23 cellular contexts compared by ENCODE assay signal in genomic region chr20:33727806-33728205, GRCh38. TPM values are rescaled to one million over a fixed set of nuclear protein-coding genes. Genes with fewer than 3 reads are reported as not detected.
DNase-seq lines count a peak whose midpoint lies in the region; ATAC-seq, FAIRE-seq and TF ChIP-seq lines count a peak whose summit lies in the region.
"Had no signal": no experiment of that assay in that cellular context is flagged by ENCODE, and none has a peak within 500 bp of the region (broad histone marks: within the 10 kb centered on the region; RNA-seq: fewer than 3 reads in every experiment).

No MANE protein-coding gene starts in this region.

- TF ChIP-seq EP300 in HepG2 (IDR thresholded peaks at IDR 0.05; ENCODE audit: low read depth in 2 of 2, low read length in 2 of 2) (no peak), HepG2 (CRISPR knock-in tag; IDR thresholded peaks at IDR 0.05; ENCODE audit: borderline replicate concordance) (no peak)

- no peak overlapping the region for H3K4me3 Mint-ChIP-seq in endodermal cell
- H3K4me3 Mint-ChIP-seq: HFFc6 had no signal

- H3K36me3 ChIP-seq in HepG2 (replicated peaks in 1 of 2; ENCODE audit: control insufficient read depth in 1 of 2, insufficient read depth in 2 of 2, low read length in 2 of 2) (no peaks in the 10 kb centered on the region), right lobe of liver (no peaks in the 10 kb centered on the region), IMR-90 (ENCODE audit: control insufficient read depth, insufficient read depth, low read length) (no peaks in the 10 kb centered on the region), endodermal cell (ENCODE audit: control insufficient read depth, insufficient read depth, low read length) (no peaks in the 10 kb centered on the region), trophoblast cell (ENCODE audit: control insufficient read depth in 1 of 2, insufficient read depth in 2 of 2, low read length in 2 of 2) (no peaks in the 10 kb centered on the region)
- H3K36me3 ChIP-seq: BE2C had no signal

- POLR2A ChIA-PET in HepG2 (lab: Yijun Ruan, JAX) (no interaction called here), IMR-90 (lab: Charles Lee; ENCODE audit: unreplicated experiment) (interaction anchor here (0.6 kb wide), 1 partner anchor 59 kb away, joined by 11 read pairs; no protein-coding TSS in a partner anchor)

- no peak for TF ChIP-seq RAD21 in HepG2 (CRISPR knock-in tag; IDR thresholded peaks at IDR 0.05)
- no peak for TF ChIP-seq RAD21 in IMR-90 (IDR thresholded peaks at IDR 0.05; ENCODE audit: low read length)

- dilution Hi-C loops in IMR-90 (cut with HindIII; ENCODE audit: low sequenced_read_pairs, unreplicated experiment) = no loop called here

- H2BK120ac ChIP-seq in IMR-90 (ENCODE audit: low read depth, low read length) = no peak overlapping the region
- H2BK120ac ChIP-seq in trophoblast cell (ENCODE audit: insufficient read depth, low read length, poor library complexity) = no peak overlapping the region

- H2BK5ac ChIP-seq in IMR-90 (ENCODE audit: low read depth, low read length, poor library complexity, severe bottlenecking) (no peak overlapping the region), trophoblast cell (ENCODE audit: low read depth, low read length, poor library complexity) (no peak overlapping the region)

- BruUV-seq in HepG2 (replicated peaks; lab: Mats Ljungman, UMichigan) (no TSS peak), IMR-90 (replicated peaks; lab: Mats Ljungman, UMichigan) (no TSS peak)

- H2BK15ac ChIP-seq in IMR-90 (ENCODE audit: low read depth, low read length) = no peak overlapping the region

- 71% methylated on average over 3 of the region's 3 CpGs for WGBS in HepG2 (ENCODE audit: low lambda C conversion rate)
- 82% methylated on average over 1 of the region's 3 CpGs for WGBS in right lobe of liver (ENCODE audit: insufficient coverage, low coverage, low lambda C conversion rate, missing lambda C conversion rate)
- 100% methylated on average over 1 of the region's 3 CpGs; no CpG with 5 or more reads in 1 of the 2 experiments for WGBS in IMR-90 (ENCODE audit: extremely low coverage in 2 of 2, insufficient read length in 1 of 2), 2 experiments
- 93 to 100% methylated on average over 1 to 3 of the region's 3 CpGs for WGBS in endodermal cell (ENCODE audit: insufficient coverage in 1 of 2, insufficient read length in 1 of 2), 2 experiments
- WGBS in trophoblast cell (ENCODE audit: extremely low coverage, insufficient coverage, insufficient read length) = no CpG with 5 or more reads among the region's 3 CpGs

- DNase-seq in HepG2 (ENCODE audit: low spot score) (no peak), right lobe of liver (no peak), IMR-90 (no peak), endodermal cell (no peak), trophoblast cell (no peak), DMS53 treated with DMSO at 0.1 percent for 48 hours (lab: John Stamatoyannopoulos, UW; ENCODE audit: unreplicated experiment) (no peak)
- DNase-seq in activated CD4-positive, alpha-beta T cell treated with anti-CD3 and anti-CD28 coated beads, Interleukin-2, amount 50 U/mL, for 1 hour = no peak
- DNase-seq: BE2C; C1 segment of cervical spinal cord; CD4-positive, CD25-positive, alpha-beta regulatory T cell; CD8-positive, alpha-beta memory T cell; COR-L47; DMS 273 treated with DMSO at 0.1 percent for 48 hours; DMS53; GM23248; HCEC 1CT; HFFc6; KG1 had no signal

- FAIRE-seq in HepG2 (lab: Jason Lieb, UNC) = no peak
- FAIRE-seq: G401.6, GM12891, H54 had no signal

- H3K4me2 ChIP-seq in HepG2 (ENCODE audit: low read depth, low read length) (no peak overlapping the region), IMR-90 (ENCODE audit: low read depth, low read length) (no peak overlapping the region), trophoblast cell (ENCODE audit: low read length) (no peak overlapping the region)

- H3K14ac ChIP-seq in IMR-90 (replicated peaks; ENCODE audit: low read depth, low read length) (no peak overlapping the region), trophoblast cell (ENCODE audit: low read length) (no peak overlapping the region)

- H3K4me1 Mint-ChIP-seq in endodermal cell = peaks cover 6% of the 10 kb centered on the region

- in situ Hi-C loops in HepG2 (cut with HindIII; ENCODE audit: extremely low pct_ligation_motif_present, low pct_unique_long_range_greater_than_20kb) = no loop called here
- in situ Hi-C loops in IMR-90 (cut with MboI; ENCODE audit: low sequenced_read_pairs) = no loop called here

- H2AK5ac ChIP-seq in IMR-90 (ENCODE audit: low read depth, low read length) (no peak overlapping the region), trophoblast cell (ENCODE audit: low read length) (no peak overlapping the region)

- H3K18ac ChIP-seq in IMR-90 (ENCODE audit: low read depth, low read length) (no peak overlapping the region), trophoblast cell (ENCODE audit: low read length) (no peak overlapping the region)

- ATAC-seq in HepG2 (no peak), right lobe of liver (no peak), IMR-90 (ENCODE audit: low read depth) (no peak), HG03108 (IDR thresholded peaks at IDR 0.05; ENCODE audit: unreplicated experiment) (no peak)

- H3K4me1 ChIP-seq in HepG2 (ENCODE audit: insufficient read depth, low read length) (peaks cover 54% of the 10 kb centered on the region), right lobe of liver (peaks cover 0 to 23% (median 1%) of the 10 kb centered on the region in 4 donors), IMR-90 (ENCODE audit: control insufficient read depth, insufficient read depth, low read length) (peaks cover 9% of the 10 kb centered on the region), endodermal cell (ENCODE audit: control insufficient read depth, insufficient read depth, low read length) (no peaks in the 10 kb centered on the region), trophoblast cell (ENCODE audit: control insufficient read depth in 1 of 2, insufficient read depth in 2 of 2, low read length in 2 of 2) (peaks cover 2 to 10% of the 10 kb centered on the region in 2 experiments)
- H3K4me1 ChIP-seq: BE2C had no signal

- no peak overlapping the region for H3K23ac ChIP-seq in IMR-90 (ENCODE audit: low read depth, low read length)
- H3K23ac ChIP-seq in trophoblast cell (ENCODE audit: low read length) = no peak overlapping the region

- H4K5ac ChIP-seq in IMR-90 (ENCODE audit: low read depth, low read length) = no peak overlapping the region

- H2BK12ac ChIP-seq in trophoblast cell (ENCODE audit: low read length) = no peak overlapping the region

- TF ChIP-seq CTCF in HepG2 (CRISPR knock-in tag; IDR thresholded peaks at IDR 0.05) (no peak), right lobe of liver (IDR thresholded peaks at IDR 0.05) (no peak), IMR-90 (conservative IDR thresholded peaks at IDR 0.05; ENCODE audit: low read depth, low read length) (no peak), endodermal cell (conservative IDR thresholded peaks at IDR 0.05) (no peak)

- CTCF ChIA-PET in HepG2 (lab: Yijun Ruan, JAX; ENCODE audit: low intra/inter-chr PET ratio, low total read pairs) = no interaction called here
- CTCF ChIA-PET in IMR-90 (lab: Yijun Ruan, JAX) = no interaction called here

- no peak overlapping the region for H4K91ac ChIP-seq in IMR-90 (ENCODE audit: insufficient read depth, low read depth, low read length)
- H4K91ac ChIP-seq in trophoblast cell (ENCODE audit: low read depth, low read length) = no peak overlapping the region

- no peak overlapping the region for H3K27ac ChIP-seq in HepG2 (ENCODE audit: extremely low read length, insufficient read depth, low read length)
- H3K27ac ChIP-seq in right lobe of liver = no peak overlapping the region
- no peak overlapping the region for H3K27ac ChIP-seq in IMR-90 (ENCODE audit: insufficient read depth, low read length)
- H3K27ac ChIP-seq in endodermal cell (ENCODE audit: low read depth, low read length) = no peak overlapping the region
- H3K27ac ChIP-seq in trophoblast cell (ENCODE audit: low read depth, low read length) = no peak overlapping the region
- H3K27ac ChIP-seq: GM23248 had no signal

- H3K79me2 ChIP-seq in HepG2 (ENCODE audit: insufficient read depth, low read length) (no peaks in the 10 kb centered on the region), trophoblast cell (ENCODE audit: control insufficient read depth, insufficient read depth, low read length, poor library complexity) (peaks cover 4% of the 10 kb centered on the region)

- H2AFZ ChIP-seq in HepG2 (ENCODE audit: low read length) = no peak overlapping the region
- no peak overlapping the region for H2AFZ ChIP-seq in IMR-90 (replicated peaks; ENCODE audit: low read length, poor library complexity)
- H2AFZ ChIP-seq in trophoblast cell (ENCODE audit: insufficient read depth, low read length, poor library complexity) = no peak overlapping the region
- H2AFZ ChIP-seq: GM23248 had no signal

- no peaks in the 10 kb centered on the region for H3K36me3 Mint-ChIP-seq in endodermal cell (ENCODE audit: low read depth)
- H3K36me3 Mint-ChIP-seq: CD4-positive, CD25-positive, alpha-beta regulatory T cell; IgD-negative memory B cell had no signal

- H3K4me3 ChIP-seq in HepG2 (replicated peaks in 1 of 3; ENCODE audit: insufficient read depth in 1 of 3, low read depth in 2 of 3, low read length in 3 of 3) (no peak overlapping the region), right lobe of liver (no peak overlapping the region), IMR-90 (ENCODE audit: insufficient read depth, low read depth, low read length) (no peak overlapping the region), endodermal cell (ENCODE audit: low read length) (no peak overlapping the region), trophoblast cell (ENCODE audit: low read depth, low read length) (no peak overlapping the region)
- H3K4me3 ChIP-seq: GM23248 had no signal

- peak overlapping the region; percentile 10 for H2AK9ac ChIP-seq in IMR-90 (replicated peaks; ENCODE audit: low read depth, low read length, poor library complexity)

- peak overlapping the region; percentile 52 for H3K27ac Mint-ChIP-seq in endodermal cell
- H3K27ac Mint-ChIP-seq: HFFc6 had no signal

- H3K9me1 ChIP-seq in IMR-90 (ENCODE audit: insufficient read depth, low read length) = peaks cover 7% of the 10 kb centered on the region; the same call in 1 of the 2 replicates

- intact Hi-C loops in HepG2 (cut with micrococcal nuclease; ENCODE audit: unreplicated experiment) = no loop called here
- intact Hi-C loops in right lobe of liver (cut with DNase I) = loop anchor here in 1 of 2 donors (10.0 kb wide), 1 partner anchor 53 kb away; the partner anchor contains the start of gene NECAB3
- intact Hi-C loops in IMR-90 (cut with micrococcal nuclease) = no loop called here

- no peak overlapping the region for H3K56ac ChIP-seq in IMR-90 (ENCODE audit: extremely low read depth, insufficient read depth, low read length)

- TF ChIP-seq POLR2A in HepG2 (IDR thresholded peaks at IDR 0.05; ENCODE audit: insufficient read depth in 1 of 2, low read depth in 2 of 2, low read length in 2 of 2) (no peak), right lobe of liver (IDR thresholded peaks at IDR 0.05) (no peak), IMR-90 (IDR thresholded peaks at IDR 0.05; ENCODE audit: low read depth, low read length) (no peak)

- no peaks in the 10 kb centered on the region for H3K27me3 Mint-ChIP-seq in endodermal cell (ENCODE audit: insufficient read depth)
- H3K27me3 Mint-ChIP-seq: IgD-negative memory B cell had no signal

- H3K9ac ChIP-seq in HepG2 (ENCODE audit: insufficient read depth, low read depth, low read length) = no peak overlapping the region
- no peak overlapping the region for H3K9ac ChIP-seq in IMR-90 (ENCODE audit: low read depth, low read length)
- no peak overlapping the region for H3K9ac ChIP-seq in endodermal cell (ENCODE audit: extremely low read depth, low read length, poor library complexity, severe bottlenecking)
- H3K9ac ChIP-seq in trophoblast cell (ENCODE audit: low read length) = no peak overlapping the region
- H3K9ac ChIP-seq: GM23248 had no signal

- H3K9me3 Mint-ChIP-seq in endodermal cell = no peaks in the 10 kb centered on the region
- H3K9me3 Mint-ChIP-seq: CD8-positive, alpha-beta memory T cell; HFFc6; IgD-negative memory B cell had no signal

- no peak overlapping the region for H3K4ac ChIP-seq in IMR-90 (ENCODE audit: low read depth, low read length)
- H3K4ac ChIP-seq in trophoblast cell (ENCODE audit: low read depth, low read length) = no peak overlapping the region

- H3K79me1 ChIP-seq in IMR-90 (ENCODE audit: low read depth in 1 of 2, low read length in 2 of 2) (peaks cover 5 to 9% of the 10 kb centered on the region in 2 experiments; a peak in 3 of 4 replicates), trophoblast cell (ENCODE audit: low read length) (peaks cover 10% of the 10 kb centered on the region)

- H2BK20ac ChIP-seq in IMR-90 (ENCODE audit: low read depth, low read length) = no peak overlapping the region

- H3K9me3 ChIP-seq in HepG2 (ENCODE audit: low read length) (no peaks in the 10 kb centered on the region), right lobe of liver (no peaks in the 10 kb centered on the region), IMR-90 (ENCODE audit: control insufficient read depth, insufficient read depth, low read length) (no peaks in the 10 kb centered on the region), endodermal cell (ENCODE audit: control insufficient read depth, low read length) (no peaks in the 10 kb centered on the region), trophoblast cell (ENCODE audit: insufficient read depth, low read depth, low read length) (no peaks in the 10 kb centered on the region)
- H3K9me3 ChIP-seq: BE2C had no signal

- H4K8ac ChIP-seq in IMR-90 (ENCODE audit: low read depth in 2 of 2, low read length in 2 of 2) (no peak overlapping the region), trophoblast cell (ENCODE audit: low read depth, low read length) (no peak overlapping the region)

- H3K27me3 ChIP-seq in HepG2 (ENCODE audit: control insufficient read depth in 1 of 2, insufficient read depth in 2 of 2, low read length in 2 of 2) (no peaks in the 10 kb centered on the region), right lobe of liver (no peaks in the 10 kb centered on the region), IMR-90 (ENCODE audit: control insufficient read depth, insufficient read depth, low read length) (no peaks in the 10 kb centered on the region; the same call in 1 of the 2 replicates), endodermal cell (ENCODE audit: control insufficient read depth, insufficient read depth, low read length, poor library complexity, severe bottlenecking) (no peaks in the 10 kb centered on the region), trophoblast cell (ENCODE audit: insufficient read depth, low read length) (no peaks in the 10 kb centered on the region)
- H3K27me3 ChIP-seq: BE2C had no signal

- H4K12ac ChIP-seq in trophoblast cell (ENCODE audit: low read depth, low read length) = peak overlapping the region; percentile 16

- H4K20me1 ChIP-seq in HepG2 (ENCODE audit: insufficient read depth, low read length) = no peaks in the 10 kb centered on the region
- no peaks in the 10 kb centered on the region for H4K20me1 ChIP-seq in IMR-90 (ENCODE audit: insufficient read depth, low read length)

RNA-seq across cellular contexts. Expression of gene ZNF341, which starts 4.0 kb away (rescaled TPM):
- total RNA-seq in HepG2 (2016; rRNA removed; fragmentation: Illumina TruSeq; extraction: Trizol) (0.97 and 1.1 TPM in 2 replicates), right lobe of liver (1 to 10 TPM in 5 of 6 experiments, under 1 TPM in 1; 0.99 to 2.0 (median 1.6) TPM), IMR-90 (2012; rRNA removed) (1.1 TPM in 2 replicates), endodermal cell (1 to 10 TPM; 5.4 to 6.5 TPM)
- total RNA-seq in HepG2 (2016; cell fraction: cytosol; rRNA removed; fragmentation: Illumina TruSeq; extraction: Trizol; ENCODE audit: low read depth) = 0.26 and 0.40 TPM in 2 replicates
- 0.85 and 1.00 TPM in 2 replicates for total RNA-seq in HepG2 (2016; cell fraction: insoluble cytoplasmic fraction; rRNA removed; fragmentation: Illumina TruSeq; extraction: Trizol)
- 0.43 and 0.59 TPM in 2 replicates for total RNA-seq in HepG2 (2016; cell fraction: membrane; rRNA removed; fragmentation: Illumina TruSeq; extraction: Trizol)
- 1.3 and 1.4 TPM in 2 replicates for total RNA-seq in HepG2 (2016; cell fraction: nucleus; rRNA removed; fragmentation: Illumina TruSeq; extraction: Trizol)
- polyA plus RNA-seq in HepG2 (2011; rRNA removed) (2.2 TPM in 2 replicates), IMR-90 (2012; rRNA removed) (3.4 TPM in 2 replicates)
- polyA plus RNA-seq in HepG2 (2011; cell fraction: cytosol; rRNA removed) = 0.87 and 0.94 TPM in 2 replicates
- polyA plus RNA-seq in HepG2 (2011; cell fraction: nucleus; rRNA removed) = 5.0 and 6.3 TPM in 2 replicates
- polyA plus RNA-seq in HepG2 (2012) = 0.99 and 1.6 TPM in 2 replicates
- polyA plus RNA-seq in HepG2 (2016; cell fraction: cytosol; fragmentation: Illumina TruSeq; extraction: Trizol; ENCODE audit: low read depth) = 0.21 and 0.25 TPM in 2 replicates
- 1.0 and 1.3 TPM in 2 replicates for polyA plus RNA-seq in HepG2 (2016; cell fraction: insoluble cytoplasmic fraction; fragmentation: Illumina TruSeq; extraction: Trizol; ENCODE audit: low read depth)
- polyA plus RNA-seq in HepG2 (2016; cell fraction: membrane; fragmentation: Illumina TruSeq; extraction: Trizol; ENCODE audit: low read depth) = 0.33 and 0.47 TPM in 2 replicates
- 4.5 and 5.6 TPM in 2 replicates for polyA plus RNA-seq in HepG2 (2016; cell fraction: nucleus; fragmentation: Illumina TruSeq; extraction: Trizol; ENCODE audit: insufficient read depth, low read depth)
- polyA minus RNA-seq in HepG2 (2011; rRNA and poly(A)+ RNA removed; ENCODE audit: low replicate concordance) = 3.5 and 6.0 TPM in 2 replicates
- polyA minus RNA-seq in HepG2 (2011; cell fraction: cytosol; rRNA and poly(A)+ RNA removed) = 0.88 and 1.3 TPM in 2 replicates
- polyA minus RNA-seq in HepG2 (2011; cell fraction: nucleus; rRNA and poly(A)+ RNA removed) = 2.2 and 2.3 TPM in 2 replicates
- 2.0 and 2.9 TPM in 2 replicates for polyA plus RNA-seq in IMR-90 (2012; cell fraction: cytosol; rRNA removed)
- 7.7 and 17.8 TPM in 2 replicates for polyA plus RNA-seq in IMR-90 (2012; cell fraction: nucleus; rRNA removed; ENCODE audit: low replicate concordance)
- 4.3 TPM for polyA plus RNA-seq in endodermal cell (2013, experiment 1 of 2)
- 3.7 TPM for polyA plus RNA-seq in endodermal cell (2013, experiment 2 of 2)
- 3.8 and 4.0 TPM in 2 replicates for polyA plus RNA-seq in trophoblast cell (2013)

RNA-seq across cellular contexts. Expression of gene PXMP4, which starts 7.7 kb away (rescaled TPM):
- total RNA-seq in HepG2 (2016; rRNA removed; fragmentation: Illumina TruSeq; extraction: Trizol) = not detected in 2 replicates
- not detected in 2 replicates for total RNA-seq in HepG2 (2016; cell fraction: cytosol; rRNA removed; fragmentation: Illumina TruSeq; extraction: Trizol; ENCODE audit: low read depth)
- total RNA-seq in HepG2 (2016; cell fraction: insoluble cytoplasmic fraction; rRNA removed; fragmentation: Illumina TruSeq; extraction: Trizol) = not detected in 2 replicates
- not detected in 2 replicates for total RNA-seq in HepG2 (2016; cell fraction: membrane; rRNA removed; fragmentation: Illumina TruSeq; extraction: Trizol)
- total RNA-seq in HepG2 (2016; cell fraction: nucleus; rRNA removed; fragmentation: Illumina TruSeq; extraction: Trizol) = not detected in 2 replicates
- polyA plus RNA-seq in HepG2 (2011; rRNA removed) = not detected in 2 replicates
- polyA plus RNA-seq in HepG2 (2011; cell fraction: cytosol; rRNA removed) = 0.01 TPM in 1 of 2 replicates, not detected in the other
- polyA plus RNA-seq in HepG2 (2011; cell fraction: nucleus; rRNA removed) = not detected in 2 replicates
- 0.07 TPM in 1 of 2 replicates, not detected in the other for polyA plus RNA-seq in HepG2 (2012)
- not detected in 2 replicates for polyA plus RNA-seq in HepG2 (2016; cell fraction: cytosol; fragmentation: Illumina TruSeq; extraction: Trizol; ENCODE audit: low read depth)
- polyA plus RNA-seq in HepG2 (2016; cell fraction: insoluble cytoplasmic fraction; fragmentation: Illumina TruSeq; extraction: Trizol; ENCODE audit: low read depth) = not detected in 2 replicates
- not detected in 2 replicates for polyA plus RNA-seq in HepG2 (2016; cell fraction: membrane; fragmentation: Illumina TruSeq; extraction: Trizol; ENCODE audit: low read depth)
- not detected in 2 replicates for polyA plus RNA-seq in HepG2 (2016; cell fraction: nucleus; fragmentation: Illumina TruSeq; extraction: Trizol; ENCODE audit: insufficient read depth, low read depth)
- polyA minus RNA-seq in HepG2 (2011; rRNA and poly(A)+ RNA removed; ENCODE audit: low replicate concordance) = 0.20 and 11.4 TPM in 2 replicates
- polyA minus RNA-seq in HepG2 (2011; cell fraction: cytosol; rRNA and poly(A)+ RNA removed) = not detected in 2 replicates
- polyA minus RNA-seq in HepG2 (2011; cell fraction: nucleus; rRNA and poly(A)+ RNA removed) = not detected in 2 replicates
- 10 to 100 TPM in 4 of 6 experiments, 1 to 10 TPM in 2; 5.5 to 17.8 (median 12.9) TPM for total RNA-seq in right lobe of liver
- total RNA-seq in IMR-90 (2012; rRNA removed) = 2.2 and 3.6 TPM in 2 replicates
- polyA plus RNA-seq in IMR-90 (2012; rRNA removed) = 7.1 TPM in 2 replicates
- 4.9 and 10.3 TPM in 2 replicates for polyA plus RNA-seq in IMR-90 (2012; cell fraction: cytosol; rRNA removed)
- 2.7 and 4.5 TPM in 2 replicates for polyA plus RNA-seq in IMR-90 (2012; cell fraction: nucleus; rRNA removed; ENCODE audit: low replicate concordance)
- 1 to 10 TPM; 1.5 to 3.8 TPM for total RNA-seq in endodermal cell
- polyA plus RNA-seq in endodermal cell (2013, experiment 1 of 2) = 1.6 TPM
- polyA plus RNA-seq in endodermal cell (2013, experiment 2 of 2) = 1.8 TPM
- polyA plus RNA-seq in trophoblast cell (2013) = 1.9 and 2.4 TPM in 2 replicates

RNA-seq across cellular contexts. Expression of gene E2F1, which starts 41.6 kb away (rescaled TPM):
- total RNA-seq in HepG2 (2016; rRNA removed; fragmentation: Illumina TruSeq; extraction: Trizol) (25.3 and 39.4 TPM in 2 replicates), right lobe of liver (1 to 10 TPM in 2 of 6 experiments, under 1 TPM in 4; 0.24 to 8.8 (median 0.77) TPM), IMR-90 (2012; rRNA removed) (10.6 and 10.9 TPM in 2 replicates), endodermal cell (10 to 100 TPM; 26.9 to 33.7 TPM)
- total RNA-seq in HepG2 (2016; cell fraction: cytosol; rRNA removed; fragmentation: Illumina TruSeq; extraction: Trizol; ENCODE audit: low read depth) = 23.5 and 26.5 TPM in 2 replicates
- total RNA-seq in HepG2 (2016; cell fraction: insoluble cytoplasmic fraction; rRNA removed; fragmentation: Illumina TruSeq; extraction: Trizol) = 22.9 and 41.6 TPM in 2 replicates
- total RNA-seq in HepG2 (2016; cell fraction: membrane; rRNA removed; fragmentation: Illumina TruSeq; extraction: Trizol) = 49.7 and 51.9 TPM in 2 replicates
- total RNA-seq in HepG2 (2016; cell fraction: nucleus; rRNA removed; fragmentation: Illumina TruSeq; extraction: Trizol) = 29.5 and 34.7 TPM in 2 replicates
- polyA plus RNA-seq in HepG2 (2011; rRNA removed) (22.5 and 25.5 TPM in 2 replicates), IMR-90 (2012; rRNA removed) (14.0 and 14.6 TPM in 2 replicates)
- polyA plus RNA-seq in HepG2 (2011; cell fraction: cytosol; rRNA removed) = 14.5 and 25.4 TPM in 2 replicates
- 50.7 and 66.4 TPM in 2 replicates for polyA plus RNA-seq in HepG2 (2011; cell fraction: nucleus; rRNA removed)
- 14.4 and 23.5 TPM in 2 replicates for polyA plus RNA-seq in HepG2 (2012)
- polyA plus RNA-seq in HepG2 (2016; cell fraction: cytosol; fragmentation: Illumina TruSeq; extraction: Trizol; ENCODE audit: low read depth) = 39.6 and 41.6 TPM in 2 replicates
- 32.3 and 37.3 TPM in 2 replicates for polyA plus RNA-seq in HepG2 (2016; cell fraction: insoluble cytoplasmic fraction; fragmentation: Illumina TruSeq; extraction: Trizol; ENCODE audit: low read depth)
- 56.5 and 59.4 TPM in 2 replicates for polyA plus RNA-seq in HepG2 (2016; cell fraction: membrane; fragmentation: Illumina TruSeq; extraction: Trizol; ENCODE audit: low read depth)
- 97.6 and 106 TPM in 2 replicates for polyA plus RNA-seq in HepG2 (2016; cell fraction: nucleus; fragmentation: Illumina TruSeq; extraction: Trizol; ENCODE audit: insufficient read depth, low read depth)
- polyA minus RNA-seq in HepG2 (2011; rRNA and poly(A)+ RNA removed; ENCODE audit: low replicate concordance) = 35.0 and 64.5 TPM in 2 replicates
- 7.4 and 10.7 TPM in 2 replicates for polyA minus RNA-seq in HepG2 (2011; cell fraction: cytosol; rRNA and poly(A)+ RNA removed)
- 8.0 and 10.6 TPM in 2 replicates for polyA minus RNA-seq in HepG2 (2011; cell fraction: nucleus; rRNA and poly(A)+ RNA removed)
- polyA plus RNA-seq in IMR-90 (2012; cell fraction: cytosol; rRNA removed) = 9.9 and 10.2 TPM in 2 replicates
- polyA plus RNA-seq in IMR-90 (2012; cell fraction: nucleus; rRNA removed; ENCODE audit: low replicate concordance) = 13.7 and 30.1 TPM in 2 replicates
- 35.1 TPM for polyA plus RNA-seq in endodermal cell (2013, experiment 1 of 2)
- polyA plus RNA-seq in endodermal cell (2013, experiment 2 of 2) = 28.9 TPM
- 7.1 TPM in 2 replicates for polyA plus RNA-seq in trophoblast cell (2013)

RNA-seq across cellular contexts. Expression of gene NECAB3, which starts 53.6 kb away (rescaled TPM):
- total RNA-seq in HepG2 (2016; rRNA removed; fragmentation: Illumina TruSeq; extraction: Trizol) = 26.4 and 61.5 TPM in 2 replicates
- total RNA-seq in HepG2 (2016; cell fraction: cytosol; rRNA removed; fragmentation: Illumina TruSeq; extraction: Trizol; ENCODE audit: low read depth) = 43.9 and 46.0 TPM in 2 replicates
- 23.2 and 62.1 TPM in 2 replicates for total RNA-seq in HepG2 (2016; cell fraction: insoluble cytoplasmic fraction; rRNA removed; fragmentation: Illumina TruSeq; extraction: Trizol)
- 62.7 and 67.8 TPM in 2 replicates for total RNA-seq in HepG2 (2016; cell fraction: membrane; rRNA removed; fragmentation: Illumina TruSeq; extraction: Trizol)
- 71.4 and 86.1 TPM in 2 replicates for total RNA-seq in HepG2 (2016; cell fraction: nucleus; rRNA removed; fragmentation: Illumina TruSeq; extraction: Trizol)
- polyA plus RNA-seq in HepG2 (2011; rRNA removed) = 65.5 and 81.8 TPM in 2 replicates
- 30.3 and 70.4 TPM in 2 replicates for polyA plus RNA-seq in HepG2 (2011; cell fraction: cytosol; rRNA removed)
- polyA plus RNA-seq in HepG2 (2011; cell fraction: nucleus; rRNA removed) = 585 and 688 TPM in 2 replicates
- polyA plus RNA-seq in HepG2 (2012) = 32.0 and 41.2 TPM in 2 replicates
- polyA plus RNA-seq in HepG2 (2016; cell fraction: cytosol; fragmentation: Illumina TruSeq; extraction: Trizol; ENCODE audit: low read depth) = 18.6 and 21.1 TPM in 2 replicates
- polyA plus RNA-seq in HepG2 (2016; cell fraction: insoluble cytoplasmic fraction; fragmentation: Illumina TruSeq; extraction: Trizol; ENCODE audit: low read depth) = 21.8 and 29.6 TPM in 2 replicates
- polyA plus RNA-seq in HepG2 (2016; cell fraction: membrane; fragmentation: Illumina TruSeq; extraction: Trizol; ENCODE audit: low read depth) = 29.2 TPM in 2 replicates
- 161 and 163 TPM in 2 replicates for polyA plus RNA-seq in HepG2 (2016; cell fraction: nucleus; fragmentation: Illumina TruSeq; extraction: Trizol; ENCODE audit: insufficient read depth, low read depth)
- polyA minus RNA-seq in HepG2 (2011; rRNA and poly(A)+ RNA removed; ENCODE audit: low replicate concordance) = 148 and 154 TPM in 2 replicates
- 27.1 and 33.2 TPM in 2 replicates for polyA minus RNA-seq in HepG2 (2011; cell fraction: cytosol; rRNA and poly(A)+ RNA removed)
- 103 and 112 TPM in 2 replicates for polyA minus RNA-seq in HepG2 (2011; cell fraction: nucleus; rRNA and poly(A)+ RNA removed)
- 10 to 100 TPM; 13.2 to 21.9 (median 19.2) TPM for total RNA-seq in right lobe of liver
- total RNA-seq in IMR-90 (2012; rRNA removed) = 8.6 and 10.0 TPM in 2 replicates
- 28.4 and 28.5 TPM in 2 replicates for polyA plus RNA-seq in IMR-90 (2012; rRNA removed)
- polyA plus RNA-seq in IMR-90 (2012; cell fraction: cytosol; rRNA removed) = 15.3 and 20.8 TPM in 2 replicates
- polyA plus RNA-seq in IMR-90 (2012; cell fraction: nucleus; rRNA removed; ENCODE audit: low replicate concordance) = 115 and 191 TPM in 2 replicates
- total RNA-seq in endodermal cell = 10 to 100 TPM; 77.2 to 92.3 TPM
- 29.9 TPM for polyA plus RNA-seq in endodermal cell (2013, experiment 1 of 2)
- 27.4 TPM for polyA plus RNA-seq in endodermal cell (2013, experiment 2 of 2)
- 15.3 and 17.0 TPM in 2 replicates for polyA plus RNA-seq in trophoblast cell (2013)
